16 cellular contexts compared by ENCODE assay signal in genomic region chr19:46719629-46720515, GRCh38. TPM values are rescaled to one million over a fixed set of nuclear protein-coding genes. Genes with fewer than 3 reads are reported as not detected.
A peak's percentile ranks its signal among the peaks of the same experiment; 100 is the strongest.
DNase-seq lines count a peak whose midpoint lies in the region; ATAC-seq, FAIRE-seq and TF ChIP-seq lines count a peak whose summit lies in the region.
"Had no signal": no experiment of that assay in that cellular context is flagged by ENCODE, and none has a peak within 500 bp of the region (broad histone marks: within the 10 kb centered on the region; RNA-seq: fewer than 3 reads in every experiment).

No MANE protein-coding gene starts in this region.

- H3K4me3 Mint-ChIP-seq in Caco-2 (ENCODE audit: unreplicated experiment), result no peak overlapping the region
- no peak overlapping the region for H3K4me3 Mint-ChIP-seq in activated CD4-positive, alpha-beta T cell treated with anti-CD3 and anti-CD28 coated beads, Interleukin-2, amount 10 ng/mL, durations not matched to agents 24 days and 14 days

- H3K27ac ChIP-seq in Karpas-422 (ENCODE audit: low read length) (peak overlapping the region; percentile 81), K562 (ENCODE audit: extremely low read depth, low read depth, low read length) (no peak overlapping the region), osteoblast (ENCODE audit: low read depth, low read length) (no peak overlapping the region), gastrocnemius medialis (no peak overlapping the region)

- H3K4me3 ChIP-seq in Caco-2 (ENCODE audit: low read depth, low read length), result no peak overlapping the region
- H3K4me3 ChIP-seq in Karpas-422 (ENCODE audit: low read length), result peak overlapping the region; percentile 26; the same call in 1 of the 2 replicates
- H3K4me3 ChIP-seq in K562, result no peak overlapping the region
- H3K4me3 ChIP-seq in osteoblast (ENCODE audit: insufficient read depth, low read length), result no peak overlapping the region
- no peak overlapping the region for H3K4me3 ChIP-seq in gastrocnemius medialis

- TF ChIP-seq POLR2A in K562 (conservative IDR thresholded peaks at IDR 0.05) (no peak), gastrocnemius medialis (IDR thresholded peaks at IDR 0.05) (no peak)

- POLR2A ChIA-PET in Caco-2 (lab: Charles Lee), result no interaction called here
- POLR2A ChIA-PET in K562 (lab: Yijun Ruan, JAX), result no interaction called here

- H3K36me3 ChIP-seq in Caco-2 (ENCODE audit: control insufficient read depth, insufficient read depth, low read length) (peaks cover 5% of the 10 kb centered on the region), Karpas-422 (ENCODE audit: insufficient read depth, low read length) (no peaks in the 10 kb centered on the region), K562 (ENCODE audit: control insufficient read depth, insufficient read depth, low read length) (peaks cover 65% of the 10 kb centered on the region; the same call in 2 of the 3 replicates), osteoblast (ENCODE audit: insufficient read depth, low read length) (peaks cover 58% of the 10 kb centered on the region), gastrocnemius medialis (peaks cover 0 to 54% of the 10 kb centered on the region in 2 donors)

- DNase-seq in Caco-2 (no peak), Karpas-422 (peak; percentile 47), K562 (ENCODE audit: extremely low read depth in 1 of 4, low spot score in 3 of 4) (no peak), osteoblast (ENCODE audit: insufficient read length, low spot score, missing footprints) (peak; percentile 86), gastrocnemius medialis (no peak)
- no peak for DNase-seq in activated CD4-positive, alpha-beta T cell treated with anti-CD3 and anti-CD28 coated beads, Interleukin-2, amount 10 ng/mL, durations not matched to agents 24 days and 14 days
- no peak for DNase-seq in activated CD4-positive, alpha-beta T cell treated with anti-CD3 and anti-CD28 coated beads for 4 hours
- DNase-seq: activated CD8-positive, alpha-beta memory T cell treated with anti-CD3 and anti-CD28 coated beads, Interleukin-2, amount 50 U/mL, for 48 hours; COR-L47; cortex of kidney; NCI-H1417; SIG-M5; substantia nigra had no signal

- H3K79me2 ChIP-seq in Karpas-422 (ENCODE audit: low read length) (peaks cover 20% of the 10 kb centered on the region), K562 (ENCODE audit: control insufficient read depth, insufficient read depth, low read length) (peaks cover 19% of the 10 kb centered on the region), osteoblast (ENCODE audit: insufficient read depth, low read length) (peaks cover 18% of the 10 kb centered on the region)

- peaks cover 19% of the 10 kb centered on the region for H3K4me1 Mint-ChIP-seq in Caco-2 (ENCODE audit: low read depth, unreplicated experiment)
- H3K4me1 Mint-ChIP-seq in activated CD4-positive, alpha-beta T cell treated with anti-CD3 and anti-CD28 coated beads, Interleukin-2, amount 10 ng/mL, durations not matched to agents 24 days and 14 days, result peaks cover 38% of the 10 kb centered on the region

- no peaks in the 10 kb centered on the region for H3K9me3 Mint-ChIP-seq in Caco-2 (ENCODE audit: unreplicated experiment)
- no peaks in the 10 kb centered on the region for H3K9me3 Mint-ChIP-seq in activated CD4-positive, alpha-beta T cell treated with anti-CD3 and anti-CD28 coated beads, Interleukin-2, amount 10 ng/mL, durations not matched to agents 24 days and 14 days

- no peak for FAIRE-seq in K562 (lab: Jason Lieb, UNC)
- FAIRE-seq: HTR-8/SVneo had no signal

- peaks cover 24% of the 10 kb centered on the region for H3K4me1 ChIP-seq in Caco-2
- peaks cover 67% of the 10 kb centered on the region for H3K4me1 ChIP-seq in Karpas-422 (ENCODE audit: low read length)
- H3K4me1 ChIP-seq in K562 (replicated peaks in 1 of 2; ENCODE audit: control insufficient read depth in 2 of 2, insufficient read depth in 2 of 2, low read length in 2 of 2), result peaks cover 18 to 67% of the 10 kb centered on the region in 2 experiments
- peaks cover 10% of the 10 kb centered on the region for H3K4me1 ChIP-seq in osteoblast (ENCODE audit: insufficient read depth, low read length)
- peaks cover 15 to 22% of the 10 kb centered on the region in 2 donors for H3K4me1 ChIP-seq in gastrocnemius medialis

- no peaks in the 10 kb centered on the region for H3K9me1 ChIP-seq in K562 (ENCODE audit: control insufficient read depth, insufficient read depth, low read length)

- H3K36me3 Mint-ChIP-seq in Caco-2 (ENCODE audit: insufficient read depth, unreplicated experiment), result peaks cover 74% of the 10 kb centered on the region
- H3K36me3 Mint-ChIP-seq in activated CD4-positive, alpha-beta T cell treated with anti-CD3 and anti-CD28 coated beads, Interleukin-2, amount 10 ng/mL, durations not matched to agents 24 days and 14 days (ENCODE audit: low read depth), result peaks cover 47% of the 10 kb centered on the region

- no peaks in the 10 kb centered on the region for H3K27me3 ChIP-seq in Caco-2 (replicated peaks; ENCODE audit: control insufficient read depth, insufficient read depth, low read length)
- no peaks in the 10 kb centered on the region for H3K27me3 ChIP-seq in Karpas-422 (ENCODE audit: low read length)
- no peaks in the 10 kb centered on the region for H3K27me3 ChIP-seq in K562 (ENCODE audit: control insufficient read depth in 2 of 2, insufficient read depth in 2 of 2, low read length in 2 of 2)
- no peaks in the 10 kb centered on the region for H3K27me3 ChIP-seq in osteoblast (ENCODE audit: insufficient read depth, low read length)
- no peaks in the 10 kb centered on the region for H3K27me3 ChIP-seq in gastrocnemius medialis

- TSS peak; percentile 14 for BruUV-seq in Caco-2 (replicated peaks; lab: Mats Ljungman, UMichigan)
- no TSS peak for BruUV-seq in K562 (replicated peaks; lab: Mats Ljungman, UMichigan)

- H4K20me1 ChIP-seq in Karpas-422 (ENCODE audit: insufficient read depth, low read depth, low read length) (no peaks in the 10 kb centered on the region), K562 (replicated peaks; ENCODE audit: control insufficient read depth, insufficient read depth, low read length) (peaks cover 7% of the 10 kb centered on the region; the same call in 1 of the 2 replicates), osteoblast (ENCODE audit: insufficient read depth, low read length) (peaks cover 8% of the 10 kb centered on the region)

- no peaks in the 10 kb centered on the region for H3K9me2 ChIP-seq in Karpas-422 (replicated peaks; ENCODE audit: insufficient read depth, low read length)

- H2AFZ ChIP-seq in Karpas-422 (ENCODE audit: low read length) (no peak overlapping the region), K562 (ENCODE audit: low read depth, low read length) (no peak overlapping the region), osteoblast (ENCODE audit: low read length) (no peak overlapping the region)

- H3K9me3 ChIP-seq in Caco-2 (no peaks in the 10 kb centered on the region), Karpas-422 (ENCODE audit: low read length) (no peaks in the 10 kb centered on the region), K562 (replicated peaks; ENCODE audit: control insufficient read depth, insufficient read depth, low read depth, low read length) (no peaks in the 10 kb centered on the region), osteoblast (ENCODE audit: low read depth, low read length) (no peaks in the 10 kb centered on the region), gastrocnemius medialis (no peaks in the 10 kb centered on the region)

- H3K27me3 Mint-ChIP-seq in Caco-2 (ENCODE audit: insufficient read depth, unreplicated experiment), result no peaks in the 10 kb centered on the region
- H3K27me3 Mint-ChIP-seq in activated CD4-positive, alpha-beta T cell treated with anti-CD3 and anti-CD28 coated beads, Interleukin-2, amount 10 ng/mL, durations not matched to agents 24 days and 14 days, result no peaks in the 10 kb centered on the region

- ATAC-seq in K562 (no peak), gastrocnemius medialis (no peak), esophagus mucosa (no peak)

- no peak for TF ChIP-seq CTCF in Caco-2 (IDR thresholded peaks at IDR 0.05; ENCODE audit: insufficient read depth in 1 of 2, low read depth in 1 of 2, low read length in 1 of 2, severe bottlenecking in 1 of 2, unreplicated experiment in 1 of 2)
- TF ChIP-seq CTCF in K562 (IDR thresholded peaks at IDR 0.05 in 2 of 3, conservative IDR thresholded peaks at IDR 0.05 in 1 of 3; ENCODE audit: insufficient read depth in 2 of 3, low read depth in 1 of 3, low read length in 3 of 3), result no peak
- TF ChIP-seq CTCF in osteoblast (IDR thresholded peaks at IDR 0.05; ENCODE audit: extremely low read depth, low read depth, low read length), result no peak
- TF ChIP-seq CTCF in gastrocnemius medialis (IDR thresholded peaks at IDR 0.05 in 4 of 5, conservative IDR thresholded peaks at IDR 0.05 in 1 of 5), result no peak

- 81% methylated on average over 18 of the region's 25 CpGs for WGBS in K562 (ENCODE audit: insufficient coverage, low coverage, missing lambda C conversion rate)

- in situ Hi-C loops in K562 (cut with MboI) (no loop called here), gastrocnemius medialis (cut with MboI; ENCODE audit: low sequenced_read_pairs in 4 of 4) (no loop called here)

- intact Hi-C loops in Caco-2 (cut with micrococcal nuclease; ENCODE audit: unreplicated experiment), result no loop called here
- intact Hi-C loops in K562 (cut with micrococcal nuclease), result no loop called here
- intact Hi-C loops in gastrocnemius medialis (cut with DNase I; ENCODE audit: low total_unique reads), result no loop called here
- intact Hi-C loops in activated CD4-positive, alpha-beta T cell treated with anti-CD3 and anti-CD28 coated beads, Interleukin-2, amount 10 ng/mL, durations not matched to agents 24 days and 14 days (cut with micrococcal nuclease), result loop anchor here (2.0 to 5.0 kb wide), 2 partner anchors 67 to 108 kb away; no protein-coding TSS in a partner anchor

- peak overlapping the region; percentile 99 for H3K4me2 ChIP-seq in Karpas-422 (ENCODE audit: low read depth, low read length, poor library complexity, severe bottlenecking)
- H3K4me2 ChIP-seq in K562 (ENCODE audit: insufficient read depth, low read length), result no peak overlapping the region
- no peak overlapping the region for H3K4me2 ChIP-seq in osteoblast (ENCODE audit: insufficient read depth, low read length)

- CTCF ChIA-PET in Caco-2 (lab: Charles Lee) (no interaction called here), K562 (lab: Yijun Ruan, JAX; ENCODE audit: low intra/inter-chr PET ratio) (no interaction called here)

- H3K27ac Mint-ChIP-seq in Caco-2 (ENCODE audit: unreplicated experiment), result no peak overlapping the region
- no peak overlapping the region for H3K27ac Mint-ChIP-seq in activated CD4-positive, alpha-beta T cell treated with anti-CD3 and anti-CD28 coated beads, Interleukin-2, amount 10 ng/mL, durations not matched to agents 24 days and 14 days

- TF ChIP-seq EP300 in K562 (IDR thresholded peaks at IDR 0.05; ENCODE audit: low read length), result no peak

- no peak for TF ChIP-seq RAD21 in K562 (CRISPR knock-in tag; conservative IDR thresholded peaks at IDR 0.05 in 1 of 2, IDR thresholded peaks at IDR 0.05 in 1 of 2)

- H3K9ac ChIP-seq in Karpas-422 (ENCODE audit: low read length) (peak overlapping the region; percentile 94), K562 (ENCODE audit: insufficient read depth in 1 of 2, low read depth in 2 of 2, low read length in 2 of 2) (peak overlapping the region in 1 of 2 experiments; percentile 32; a peak in 1 of 4 replicates)

RNA-seq across cellular contexts. Expression of gene PRKD2, which starts 3.0 kb away (rescaled TPM):
- 45.4 and 48.4 TPM in 2 replicates for total RNA-seq in Caco-2 (2022)
- 20.0 and 34.6 TPM in 2 replicates for total RNA-seq in Karpas-422 (2014; rRNA removed; shearing (Covaris generic); ENCODE audit: low replicate concordance)
- total RNA-seq in K562 (2011; cell fraction: chromatin; rRNA removed; ENCODE audit: low replicate concordance), result 31.5 and 62.0 TPM in 2 replicates
- total RNA-seq in K562 (2011; cell fraction: nucleolus; rRNA removed), result 35.2 and 35.7 TPM in 2 replicates
- 32.3 and 33.7 TPM in 2 replicates for total RNA-seq in K562 (2011; cell fraction: nucleoplasm; rRNA removed)
- total RNA-seq in K562 (2014; rRNA removed), result 29.2 and 35.1 TPM in 2 replicates
- total RNA-seq in K562 (2014; rRNA removed; fragmentation: Illumina TruSeq; extraction: Trizol), result 9.9 and 15.0 TPM in 2 replicates
- 14.9 and 19.0 TPM in 2 replicates for total RNA-seq in K562 (2015; rRNA removed; fragmentation: Illumina TruSeq; extraction: Trizol)
- 57.3 and 60.0 TPM in 2 replicates for total RNA-seq in K562 (2021)
- polyA plus RNA-seq in K562 (2011; rRNA removed), result 11.0 and 11.1 TPM in 2 replicates
- polyA plus RNA-seq in K562 (2011; cell fraction: cytosol; rRNA removed), result 11.6 and 24.2 TPM in 2 replicates
- 22.8 and 41.1 TPM in 2 replicates for polyA plus RNA-seq in K562 (2011; cell fraction: nucleus; rRNA removed)
- 36.8 and 42.8 TPM in 2 replicates for polyA plus RNA-seq in K562 (2012)
- polyA plus RNA-seq in K562 (2014; fragmentation: Illumina TruSeq; extraction: Trizol), result 23.8 and 34.1 TPM in 2 replicates
- polyA plus RNA-seq in K562 (2014; fragmentation: Nextera tagmentation; extraction: Ambion mirVana), result 1 to 10 TPM; 1.8 to 4.9 TPM
- polyA plus RNA-seq in K562 (2014; rRNA removed), result 21.1 and 22.4 TPM in 2 replicates
- 10.5 and 13.4 TPM in 2 replicates for polyA minus RNA-seq in K562 (2011; rRNA and poly(A)+ RNA removed)
- polyA minus RNA-seq in K562 (2011; cell fraction: cytosol; rRNA and poly(A)+ RNA removed), result 26.9 and 30.1 TPM in 2 replicates
- 9.0 and 10.6 TPM in 2 replicates for polyA minus RNA-seq in K562 (2011; cell fraction: nucleus; rRNA and poly(A)+ RNA removed)
- 9.0 and 9.4 TPM in 2 replicates for total RNA-seq in osteoblast
- total RNA-seq in gastrocnemius medialis, result 1 to 10 TPM; 4.2 to 7.2 (median 6.1) TPM
- 89.1 and 90.5 TPM in 2 replicates for total RNA-seq in activated CD4-positive, alpha-beta T cell treated with anti-CD3 and anti-CD28 coated beads, Interleukin-2, amount 10 ng/mL, durations not matched to agents 24 days and 14 days
- 31.4 TPM for total RNA-seq in esophagus mucosa

RNA-seq across cellular contexts. Expression of gene FKRP, which starts 26.0 kb away (rescaled TPM):
- total RNA-seq in Caco-2 (2022), result 30.6 and 33.1 TPM in 2 replicates
- 14.6 and 18.4 TPM in 2 replicates for total RNA-seq in Karpas-422 (2014; rRNA removed; shearing (Covaris generic); ENCODE audit: low replicate concordance)
- total RNA-seq in K562 (2011; cell fraction: chromatin; rRNA removed; ENCODE audit: low replicate concordance), result 36.3 and 57.4 TPM in 2 replicates
- 33.4 and 35.1 TPM in 2 replicates for total RNA-seq in K562 (2011; cell fraction: nucleolus; rRNA removed)
- total RNA-seq in K562 (2011; cell fraction: nucleoplasm; rRNA removed), result 38.6 TPM in 2 replicates
- 8.2 and 11.3 TPM in 2 replicates for total RNA-seq in K562 (2014; rRNA removed)
- 4.9 and 5.0 TPM in 2 replicates for total RNA-seq in K562 (2014; rRNA removed; fragmentation: Illumina TruSeq; extraction: Trizol)
- 7.3 and 7.6 TPM in 2 replicates for total RNA-seq in K562 (2015; rRNA removed; fragmentation: Illumina TruSeq; extraction: Trizol)
- 11.2 and 14.9 TPM in 2 replicates for total RNA-seq in K562 (2021)
- 3.7 and 5.4 TPM in 2 replicates for polyA plus RNA-seq in K562 (2011; rRNA removed)
- polyA plus RNA-seq in K562 (2011; cell fraction: cytosol; rRNA removed), result 4.9 and 11.1 TPM in 2 replicates
- polyA plus RNA-seq in K562 (2011; cell fraction: nucleus; rRNA removed), result 12.2 and 17.7 TPM in 2 replicates
- polyA plus RNA-seq in K562 (2012), result 14.0 and 18.1 TPM in 2 replicates
- 6.5 and 10.2 TPM in 2 replicates for polyA plus RNA-seq in K562 (2014; fragmentation: Illumina TruSeq; extraction: Trizol)
- polyA plus RNA-seq in K562 (2014; fragmentation: Nextera tagmentation; extraction: Ambion mirVana), result 1 to 10 TPM in 1 of 2 experiments, under 1 TPM in 1; 0.68 to 1.1 TPM
- 15.2 and 16.1 TPM in 2 replicates for polyA plus RNA-seq in K562 (2014; rRNA removed)
- polyA minus RNA-seq in K562 (2011; rRNA and poly(A)+ RNA removed), result 2.7 and 5.2 TPM in 2 replicates
- 3.1 and 6.5 TPM in 2 replicates for polyA minus RNA-seq in K562 (2011; cell fraction: cytosol; rRNA and poly(A)+ RNA removed)
- 4.4 and 7.3 TPM in 2 replicates for polyA minus RNA-seq in K562 (2011; cell fraction: nucleus; rRNA and poly(A)+ RNA removed)
- total RNA-seq in osteoblast, result 18.0 and 18.5 TPM in 2 replicates
- 10 to 100 TPM; 16.5 to 23.0 (median 18.9) TPM for total RNA-seq in gastrocnemius medialis
- total RNA-seq in activated CD4-positive, alpha-beta T cell treated with anti-CD3 and anti-CD28 coated beads, Interleukin-2, amount 10 ng/mL, durations not matched to agents 24 days and 14 days, result 20.8 and 21.4 TPM in 2 replicates
- total RNA-seq in esophagus mucosa, result 7.8 TPM

RNA-seq across cellular contexts. Expression of gene STRN4, which starts 26.4 kb away (rescaled TPM):
- total RNA-seq in Caco-2 (2022) (151 and 162 TPM in 2 replicates), K562 (2014; rRNA removed) (66.9 and 71.0 TPM in 2 replicates), K562 (2014; rRNA removed; fragmentation: Illumina TruSeq; extraction: Trizol) (18.0 and 21.6 TPM in 2 replicates), K562 (2015; rRNA removed; fragmentation: Illumina TruSeq; extraction: Trizol) (36.9 and 39.2 TPM in 2 replicates), K562 (2021) (79.2 and 82.7 TPM in 2 replicates), osteoblast (56.3 and 56.5 TPM in 2 replicates), gastrocnemius medialis (10 to 100 TPM; 45.5 to 75.7 (median 57.9) TPM), esophagus mucosa (44.5 TPM)
- 37.5 and 55.2 TPM in 2 replicates for total RNA-seq in Karpas-422 (2014; rRNA removed; shearing (Covaris generic); ENCODE audit: low replicate concordance)
- total RNA-seq in K562 (2011; cell fraction: chromatin; rRNA removed; ENCODE audit: low replicate concordance), result 149 and 335 TPM in 2 replicates
- 167 and 175 TPM in 2 replicates for total RNA-seq in K562 (2011; cell fraction: nucleolus; rRNA removed)
- 137 and 163 TPM in 2 replicates for total RNA-seq in K562 (2011; cell fraction: nucleoplasm; rRNA removed)
- polyA plus RNA-seq in K562 (2011; rRNA removed) (42.8 and 60.4 TPM in 2 replicates), K562 (2014; fragmentation: Illumina TruSeq; extraction: Trizol) (34.8 and 63.9 TPM in 2 replicates), K562 (2014; fragmentation: Nextera tagmentation; extraction: Ambion mirVana) (1 to 10 TPM in 1 of 2 experiments, under 1 TPM in 1; 0.62 to 1.7 TPM), K562 (2014; rRNA removed) (81.4 and 83.7 TPM in 2 replicates)
- polyA plus RNA-seq in K562 (2011; cell fraction: cytosol; rRNA removed), result 74.0 and 145 TPM in 2 replicates
- polyA plus RNA-seq in K562 (2011; cell fraction: nucleus; rRNA removed), result 204 and 318 TPM in 2 replicates
- polyA plus RNA-seq in K562 (2012), result 52.1 and 70.7 TPM in 2 replicates
- 37.1 and 38.4 TPM in 2 replicates for polyA minus RNA-seq in K562 (2011; rRNA and poly(A)+ RNA removed)
- polyA minus RNA-seq in K562 (2011; cell fraction: cytosol; rRNA and poly(A)+ RNA removed), result 49.1 and 68.4 TPM in 2 replicates
- polyA minus RNA-seq in K562 (2011; cell fraction: nucleus; rRNA and poly(A)+ RNA removed), result 61.9 and 64.6 TPM in 2 replicates
- total RNA-seq in activated CD4-positive, alpha-beta T cell treated with anti-CD3 and anti-CD28 coated beads, Interleukin-2, amount 10 ng/mL, durations not matched to agents 24 days and 14 days, result 101 and 107 TPM in 2 replicates

RNA-seq across cellular contexts. Expression of gene DACT3, which starts 58.9 kb away (rescaled TPM):
- 0.39 and 0.75 TPM in 2 replicates for total RNA-seq in Caco-2 (2022)
- 0.14 and 0.19 TPM in 2 replicates for total RNA-seq in Karpas-422 (2014; rRNA removed; shearing (Covaris generic); ENCODE audit: low replicate concordance)
- 6.5 and 10.4 TPM in 2 replicates for total RNA-seq in K562 (2011; cell fraction: chromatin; rRNA removed; ENCODE audit: low replicate concordance)
- 5.1 and 6.8 TPM in 2 replicates for total RNA-seq in K562 (2011; cell fraction: nucleolus; rRNA removed)
- total RNA-seq in K562 (2011; cell fraction: nucleoplasm; rRNA removed), result 6.0 and 8.6 TPM in 2 replicates
- 4.7 and 6.5 TPM in 2 replicates for total RNA-seq in K562 (2014; rRNA removed)
- 2.8 TPM in 2 replicates for total RNA-seq in K562 (2014; rRNA removed; fragmentation: Illumina TruSeq; extraction: Trizol)
- 2.3 and 2.5 TPM in 2 replicates for total RNA-seq in K562 (2015; rRNA removed; fragmentation: Illumina TruSeq; extraction: Trizol)
- total RNA-seq in K562 (2021), result 5.9 and 6.5 TPM in 2 replicates
- 3.3 and 3.5 TPM in 2 replicates for polyA plus RNA-seq in K562 (2011; rRNA removed)
- 3.0 and 6.0 TPM in 2 replicates for polyA plus RNA-seq in K562 (2011; cell fraction: cytosol; rRNA removed)
- 3.7 and 5.0 TPM in 2 replicates for polyA plus RNA-seq in K562 (2011; cell fraction: nucleus; rRNA removed)
- 1.3 and 2.1 TPM in 2 replicates for polyA plus RNA-seq in K562 (2012)
- 4.1 and 4.2 TPM in 2 replicates for polyA plus RNA-seq in K562 (2014; fragmentation: Illumina TruSeq; extraction: Trizol)
- polyA plus RNA-seq in K562 (2014; fragmentation: Nextera tagmentation; extraction: Ambion mirVana), result under 1 TPM; 0.67 to 0.83 TPM
- polyA plus RNA-seq in K562 (2014; rRNA removed), result 3.3 and 5.1 TPM in 2 replicates
- 1.9 and 3.0 TPM in 2 replicates for polyA minus RNA-seq in K562 (2011; rRNA and poly(A)+ RNA removed)
- polyA minus RNA-seq in K562 (2011; cell fraction: cytosol; rRNA and poly(A)+ RNA removed), result 2.0 and 2.5 TPM in 2 replicates
- 0.67 and 1.1 TPM in 2 replicates for polyA minus RNA-seq in K562 (2011; cell fraction: nucleus; rRNA and poly(A)+ RNA removed)
- 1.8 and 3.5 TPM in 2 replicates for total RNA-seq in osteoblast
- 1 to 10 TPM in 1 of 4 donors, under 1 TPM in 3; 0.26 to 1.0 (median 0.39) TPM for total RNA-seq in gastrocnemius medialis
- total RNA-seq in activated CD4-positive, alpha-beta T cell treated with anti-CD3 and anti-CD28 coated beads, Interleukin-2, amount 10 ng/mL, durations not matched to agents 24 days and 14 days, result 3.2 and 3.7 TPM in 2 replicates
- 0.32 TPM for total RNA-seq in esophagus mucosa
- total RNA-seq: NCI-H460 had no signal

Comparison
In these comparisons a context has a peak if more than half of its experiments do, and no peak if none do; other contexts are left out.
1. DNase-seq: peak in Karpas-422 (single experiment) and osteoblast (single experiment); none in Caco-2 (0 of 2), K562 (0 of 4), gastrocnemius medialis (0 of 2), activated CD4-positive, alpha-beta T cell treated with anti-CD3 and anti-CD28 coated beads, Interleukin-2, amount 10 ng/mL, durations not matched to agents 24 days and 14 days (single experiment) and activated CD4-positive, alpha-beta T cell treated with anti-CD3 and anti-CD28 coated beads for 4 hours (0 of 2).